In genomic region chr1:214476958-214477870, GRCh38 we compare ENCODE assay signal across 11 cellular contexts.
DNase-seq lines count a peak whose midpoint lies in the region; ATAC-seq and TF ChIP-seq lines count a peak whose summit lies in the region.
"Had no signal": no experiment of that assay in that cellular context is flagged by ENCODE, and none has a peak within 500 bp of the region (broad histone marks: within the 10 kb centered on the region; RNA-seq: fewer than 3 reads in every experiment).

No MANE protein-coding gene starts in this region.

- CTCF ChIA-PET in Calu3 (lab: Charles Lee) = interaction anchor here (0.8 to 2.2 kb wide), 7 partner anchors 9 to 73 kb away, joined by 3 to 13 read pairs (median 4); partner anchors contain the start of gene PTPN14

- BruUV-seq in Calu3 (replicated peaks; lab: Mats Ljungman, UMichigan) = no TSS peak

- H3K4me3 Mint-ChIP-seq in Calu3 (ENCODE audit: low read depth, unreplicated experiment) = peak overlapping the region; percentile 47

- peaks cover 60% of the 10 kb centered on the region for H3K4me1 Mint-ChIP-seq in Calu3 (ENCODE audit: low read depth, unreplicated experiment)

- H3K4me3 ChIP-seq in epithelial cell of proximal tubule (ENCODE audit: low read depth, low read length) = peak overlapping the region; percentile 50

- intact Hi-C loops in Calu3 (cut with micrococcal nuclease; ENCODE audit: unreplicated experiment) = loop anchor here (1.0 to 5.0 kb wide), 6 partner anchors 31 to 105 kb away; no protein-coding TSS in a partner anchor

- no peak for TF ChIP-seq CTCF in Calu3 (IDR thresholded peaks at IDR 0.05; ENCODE audit: unreplicated experiment)
- no peak for TF ChIP-seq CTCF in epithelial cell of proximal tubule (conservative IDR thresholded peaks at IDR 0.05; ENCODE audit: low read depth, low read length)
- TF ChIP-seq CTCF in omental fat pad (IDR thresholded peaks at IDR 0.05) = no peak

- DNase-seq in Calu3 (peak; percentile 30), LHCN-M2 (ENCODE audit: low read depth) (peak; percentile 99), epithelial cell of proximal tubule (ENCODE audit: low read depth) (peak; percentile 98), omental fat pad (ENCODE audit: low spot score) (no peak), T-helper 1 cell (no peak), NCI-H2171 treated with DMSO at 0.1 percent for 48 hours (lab: John Stamatoyannopoulos, UW) (no peak)
- DNase-seq: DMS 273 treated with DMSO at 0.1 percent for 48 hours, NCI-H1048, RPMI8226 had no signal

- peak overlapping the region; percentile 74 for H3K27ac Mint-ChIP-seq in Calu3 (ENCODE audit: unreplicated experiment)

- no peaks in the 10 kb centered on the region for H3K27me3 Mint-ChIP-seq in Calu3 (ENCODE audit: unreplicated experiment)

- peaks cover 11% of the 10 kb centered on the region for H3K36me3 Mint-ChIP-seq in Calu3 (ENCODE audit: insufficient read depth, unreplicated experiment)

- H3K9me3 Mint-ChIP-seq in Calu3 (ENCODE audit: low read depth, unreplicated experiment) = peaks cover 1% of the 10 kb centered on the region

- ATAC-seq in omental fat pad (ENCODE audit: low FRiP score) (peak; percentile 86), GM18909 (IDR thresholded peaks at IDR 0.05; ENCODE audit: poor library complexity, unreplicated experiment) (no peak), GM18873 (IDR thresholded peaks at IDR 0.05; ENCODE audit: low FRiP score, unreplicated experiment) (no peak)

Comparison
In these comparisons a context has a peak if more than half of its experiments do, and no peak if none do; other contexts are left out.
1. DNase-seq: peak in Calu3 (single experiment), LHCN-M2 (single experiment) and epithelial cell of proximal tubule (single experiment); none in omental fat pad (single experiment), T-helper 1 cell (0 of 5) and NCI-H2171 treated with DMSO at 0.1 percent for 48 hours (single experiment).